19 cellular contexts compared by ENCODE assay signal in genomic region chr18:75256376-75256775, GRCh38. TPM values are rescaled to one million over a fixed set of nuclear protein-coding genes. Genes with fewer than 3 reads are reported as not detected.
DNase-seq lines count a peak whose midpoint lies in the region; ATAC-seq, FAIRE-seq and TF ChIP-seq lines count a peak whose summit lies in the region.
"Had no signal": no experiment of that assay in that cellular context is flagged by ENCODE, and none has a peak within 500 bp of the region (broad histone marks: within the 10 kb centered on the region; RNA-seq: fewer than 3 reads in every experiment).

No MANE protein-coding gene starts in this region.

- TF ChIP-seq CTCF in breast epithelium (IDR thresholded peaks at IDR 0.05) (no peak), MCF 10A (IDR thresholded peaks at IDR 0.05; ENCODE audit: unreplicated experiment) (no peak)

- H3K4me3 Mint-ChIP-seq in MCF 10A (ENCODE audit: unreplicated experiment), result no peak overlapping the region
- H3K4me3 Mint-ChIP-seq: CD4-positive, alpha-beta memory T cell; H9 had no signal

- no peak for TF ChIP-seq POLR2A in breast epithelium (IDR thresholded peaks at IDR 0.05)

- H3K36me3 ChIP-seq in breast epithelium, result no peaks in the 10 kb centered on the region
- H3K36me3 ChIP-seq: BE2C had no signal

- peak; percentile 36 for FAIRE-seq in islet of Langerhans (lab: Jason Lieb, UNC)
- FAIRE-seq: G401.6, GM12891, HepG2, HTR-8/SVneo had no signal

- DNase-seq in breast epithelium (ENCODE audit: low spot score in 2 of 2), result no peak
- no peak for DNase-seq in MCF 10A (ENCODE audit: unreplicated experiment)
- peak; percentile 24 for DNase-seq in fibroblast of gingiva (ENCODE audit: low read depth)
- DNase-seq in left lobe of liver (ENCODE audit: low spot score), result no peak
- DNase-seq in ecto neural progenitor cell (ENCODE audit: low spot score), result no peak
- DNase-seq: BE2C; CD4-positive, alpha-beta memory T cell; DMS79; EL; GOT3; H9 had no signal

- H3K27ac Mint-ChIP-seq in MCF 10A (ENCODE audit: low read depth, unreplicated experiment), result no peak overlapping the region
- H3K27ac Mint-ChIP-seq: H9 had no signal

- H3K27me3 Mint-ChIP-seq in MCF 10A (ENCODE audit: insufficient read depth, unreplicated experiment), result no peaks in the 10 kb centered on the region
- H3K27me3 Mint-ChIP-seq: CD4-positive, alpha-beta memory T cell had no signal

- ATAC-seq in left lobe of liver (no peak), HG03039 (IDR thresholded peaks at IDR 0.05; ENCODE audit: unreplicated experiment) (no peak)
- ATAC-seq: HepG2 had no signal

- CTCF ChIA-PET in MCF 10A (lab: Yijun Ruan, JAX), result interaction anchor here (0.8 kb wide), 1 partner anchor 195 kb away, joined by 4 read pairs; no protein-coding TSS in a partner anchor

- H3K9me3 Mint-ChIP-seq in MCF 10A (ENCODE audit: unreplicated experiment), result no peaks in the 10 kb centered on the region
- H3K9me3 Mint-ChIP-seq: CD4-positive, alpha-beta memory T cell; H9 had no signal

- POLR2A ChIA-PET in MCF 10A (lab: Yijun Ruan, JAX), result interaction anchor here (1.5 kb wide), 1 partner anchor 10 kb away, joined by 5 read pairs; no protein-coding TSS in a partner anchor

- no peak overlapping the region for H3K4me3 ChIP-seq in breast epithelium

- H3K9me3 ChIP-seq in breast epithelium, result no peaks in the 10 kb centered on the region
- H3K9me3 ChIP-seq: BE2C had no signal

- intact Hi-C loops in breast epithelium (cut with DNase I; ENCODE audit: low total_unique reads), result no loop called here
- intact Hi-C loops in MCF 10A (cut with micrococcal nuclease), result no loop called here

- H3K36me3 Mint-ChIP-seq in MCF 10A (ENCODE audit: insufficient read depth, unreplicated experiment), result no peaks in the 10 kb centered on the region

- BruUV-seq in MCF 10A (replicated peaks; lab: Mats Ljungman, UMichigan), result no TSS peak

- peaks cover 16% of the 10 kb centered on the region for H3K4me1 Mint-ChIP-seq in MCF 10A (ENCODE audit: insufficient read depth, unreplicated experiment)
- H3K4me1 Mint-ChIP-seq: H9 had no signal

- H3K27ac ChIP-seq in breast epithelium, result peak overlapping the region; percentile 9 to 21
- H3K27ac ChIP-seq: 22Rv1, C4-2B had no signal

- no peaks in the 10 kb centered on the region for H3K27me3 ChIP-seq in breast epithelium
- H3K27me3 ChIP-seq: BE2C had no signal

- H3K4me1 ChIP-seq in breast epithelium, result no peaks in the 10 kb centered on the region
- H3K4me1 ChIP-seq: BE2C had no signal

RNA-seq across cellular contexts. Expression of gene TSHZ1, which starts 45.8 kb away (rescaled TPM):
- total RNA-seq in breast epithelium (10 to 100 TPM; 12.3 to 18.3 (median 16.4) TPM), MCF 10A (2022) (9.7 and 11.7 TPM in 2 replicates), left lobe of liver (12.1 TPM)

RNA-seq across cellular contexts. Expression of gene PTGR3, which starts 47.4 kb away (rescaled TPM):
- total RNA-seq in breast epithelium (10 to 100 TPM; 21.3 to 32.9 (median 22.9) TPM), MCF 10A (2022) (19.8 and 20.6 TPM in 2 replicates), left lobe of liver (25.4 TPM)
